Comparison of ENCODE assay signal across 11 cellular contexts in the genomic region with DNA sequence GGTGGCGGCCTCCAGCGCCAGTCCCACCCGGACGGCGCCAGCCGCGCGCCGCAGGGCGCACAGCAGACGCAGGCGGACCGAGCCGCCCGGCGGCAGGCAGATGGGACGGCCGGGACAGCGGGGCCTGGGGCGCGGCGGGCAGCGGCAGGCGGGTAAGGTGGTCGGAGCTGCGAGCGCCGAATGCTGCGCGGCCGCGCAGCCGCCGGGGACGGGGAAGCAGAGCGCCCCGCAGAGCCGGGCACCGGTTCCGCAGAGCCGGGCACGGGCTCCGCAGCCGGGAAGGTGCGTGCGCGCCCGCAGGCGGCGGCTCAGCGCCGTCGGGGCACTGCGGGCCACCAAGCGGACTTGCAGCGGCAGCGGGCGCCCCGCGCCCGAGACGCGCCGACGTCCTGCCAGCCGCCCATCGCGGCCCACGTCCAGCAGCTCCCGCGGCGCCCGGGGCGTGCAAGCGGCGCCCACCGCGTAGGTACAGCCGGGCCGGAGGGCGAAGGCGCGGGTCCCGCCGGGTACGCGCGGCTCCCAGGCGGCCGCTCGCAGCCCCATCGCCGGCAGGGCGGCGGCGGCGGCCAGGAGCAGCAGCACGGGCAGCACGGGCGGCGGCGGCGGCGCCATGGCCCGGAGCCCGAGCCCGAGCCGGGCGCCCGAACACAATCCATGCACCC. TPM values are rescaled to one million over a fixed set of nuclear protein-coding genes. Genes with fewer than 3 reads are reported as not detected.
DNase-seq lines count a peak whose midpoint lies in the region; ATAC-seq and TF ChIP-seq lines count a peak whose summit lies in the region.
"Had no signal": no experiment of that assay in that cellular context is flagged by ENCODE, and none has a peak within 500 bp of the region (broad histone marks: within the 10 kb centered on the region; RNA-seq: fewer than 3 reads in every experiment).

No MANE protein-coding gene starts in this region.

- no peak overlapping the region for H3K4me3 Mint-ChIP-seq in H9
- H3K4me3 Mint-ChIP-seq in T-cell: no peak overlapping the region
- H3K4me3 Mint-ChIP-seq: activated naive CD8-positive, alpha-beta T cell treated with anti-CD3 and anti-CD28 coated beads, Interleukin-2, amount 10 ng/mL, durations not matched to agents 7 days and 5 days had no signal

- no peak overlapping the region for H3K27ac ChIP-seq in H9 (ENCODE audit: insufficient read length, low read depth, low read length)
- no peak overlapping the region for H3K27ac ChIP-seq in iPS DF 6.9 (ENCODE audit: low read length)
- H3K27ac ChIP-seq in spleen: no peak overlapping the region
- no peak overlapping the region for H3K27ac ChIP-seq in tibial nerve

- no peak overlapping the region for H2AK5ac ChIP-seq in H9 (ENCODE audit: insufficient read length, low read length)

- H3K36me3 ChIP-seq in iPS DF 6.9 (ENCODE audit: control insufficient read depth, insufficient read depth, low read length) (peaks cover 2% of the 10 kb centered on the region; the same call in 1 of the 2 replicates), spleen (no peaks in the 10 kb centered on the region), tibial nerve (no peaks in the 10 kb centered on the region)

- H3K4me1 Mint-ChIP-seq in H9 (peaks cover 16 to 27% of the 10 kb centered on the region in 2 experiments), T-cell (peaks cover 0 to 11% (median 10%) of the 10 kb centered on the region in 3 donors)

- H2BK5ac ChIP-seq in H9 (ENCODE audit: insufficient read length, low read length): no peak overlapping the region

- no CpG with 5 or more reads among the region's 110 CpGs for WGBS in H9 (ENCODE audit: extremely low coverage, insufficient read length, low lambda C conversion rate)
- WGBS in iPS DF 6.9 (ENCODE audit: insufficient coverage, insufficient read length): no CpG with 5 or more reads among the region's 110 CpGs
- WGBS in spleen, 5 donors: 2 to 11% (median 6%) methylated on average over 18 to 110 of the region's 110 CpGs; no CpG with 5 or more reads in 1 of the 5 donors
- WGBS in tibial nerve, 2 donors: 3 to 6% methylated on average over 17 to 36 of the region's 110 CpGs

- intact Hi-C loops in spleen (cut with DNase I; ENCODE audit: low total_unique reads): no loop called here

- H3K27ac Mint-ChIP-seq in H9 (no peak overlapping the region), T-cell (no peak overlapping the region)
- H3K27ac Mint-ChIP-seq: activated naive CD8-positive, alpha-beta T cell treated with anti-CD3 and anti-CD28 coated beads, Interleukin-2, amount 10 ng/mL, durations not matched to agents 7 days and 5 days; nephron had no signal

- H3K18ac ChIP-seq in H9 (ENCODE audit: insufficient read length, low read depth, low read length): no peak overlapping the region

- H3K9me3 Mint-ChIP-seq in H9 (peaks cover 0 to 20% of the 10 kb centered on the region in 2 experiments; a peak in 2 of 5 replicates), T-cell (no peaks in the 10 kb centered on the region)
- H3K9me3 Mint-ChIP-seq: activated naive CD8-positive, alpha-beta T cell treated with anti-CD3 and anti-CD28 coated beads, Interleukin-2, amount 10 ng/mL, durations not matched to agents 7 days and 5 days; nephron had no signal

- H4K8ac ChIP-seq in H9 (replicated peaks; ENCODE audit: insufficient read length, low read depth, low read length): no peak overlapping the region

- H3K4me3 ChIP-seq in iPS DF 6.9 (ENCODE audit: low read length) (peak overlapping the region; percentile 50; the same call in 1 of the 2 replicates), spleen (peak overlapping the region in 7 of 8 donors; percentile 33 to 72 (median 41)), tibial nerve (peak overlapping the region in 1 of 4 donors; percentile 50)

- no peak overlapping the region for H4K5ac ChIP-seq in H9 (ENCODE audit: insufficient read length, low read depth, low read length)

- no peak overlapping the region for H2BK12ac ChIP-seq in H9 (ENCODE audit: insufficient read length, low read depth, low read length)

- no peak overlapping the region for H4K91ac ChIP-seq in H9 (ENCODE audit: insufficient read length, low read depth, low read length)

- no peak overlapping the region for H3K14ac ChIP-seq in H9 (ENCODE audit: insufficient read depth, low read length)

- H2BK120ac ChIP-seq in H9 (ENCODE audit: low read depth, low read length, poor library complexity, severe bottlenecking): no peak overlapping the region

- H3K23ac ChIP-seq in H9 (ENCODE audit: insufficient read length, low read depth, low read length): no peak overlapping the region

- H4K20me1 ChIP-seq in H9 (ENCODE audit: control insufficient read depth, insufficient read depth, insufficient read length): no peaks in the 10 kb centered on the region

- peaks cover 61% of the 10 kb centered on the region for H3K27me3 Mint-ChIP-seq in H9 (ENCODE audit: low read depth)
- peaks cover 30 to 51% of the 10 kb centered on the region in 2 donors for H3K27me3 Mint-ChIP-seq in T-cell

- CTCF ChIA-PET in T-cell (lab: Charles Lee): no interaction called here

- peak overlapping the region; percentile 16 for H3K4me2 ChIP-seq in H9 (ENCODE audit: insufficient read depth, insufficient read length, low read length)

- no peak overlapping the region for H3T11ph ChIP-seq in H9 (ENCODE audit: low read length)

- H3K36me3 Mint-ChIP-seq in H9 (ENCODE audit: insufficient read depth in 1 of 3, low read depth in 3 of 3): peaks cover 17 to 35% (median 27%) of the 10 kb centered on the region in 3 experiments
- no peaks in the 10 kb centered on the region for H3K36me3 Mint-ChIP-seq in T-cell
- H3K36me3 Mint-ChIP-seq: activated naive CD8-positive, alpha-beta T cell treated with anti-CD3 and anti-CD28 coated beads, Interleukin-2, amount 10 ng/mL, durations not matched to agents 7 days and 5 days had no signal

- H3K9ac ChIP-seq in H9 (ENCODE audit: extremely low read depth, insufficient read length, low read length): no peak overlapping the region

- H3K27me3 ChIP-seq in H9 (ENCODE audit: insufficient read depth, low read length) (peaks cover 17% of the 10 kb centered on the region; the same call in 1 of the 2 replicates), iPS DF 6.9 (ENCODE audit: control insufficient read depth, insufficient read depth, low read length) (peaks cover 14% of the 10 kb centered on the region; the same call in 1 of the 2 replicates), spleen (replicated peaks in 1 of 7) (peaks cover 0 to 76% (median 36%) of the 10 kb centered on the region in 7 donors), tibial nerve (peaks cover 0 to 43% of the 10 kb centered on the region in 2 donors)

- no peak overlapping the region for H3K4ac ChIP-seq in H9 (ENCODE audit: low read depth, low read length)

- H3K23me2 ChIP-seq in H9 (ENCODE audit: insufficient read length, low read depth, low read length, poor library complexity, severe bottlenecking): peaks cover 14% of the 10 kb centered on the region

- POLR2A ChIA-PET in T-cell (lab: Charles Lee): no interaction called here

- no peaks in the 10 kb centered on the region for H3K79me2 ChIP-seq in H9 (ENCODE audit: insufficient read depth, low read length)

- ATAC-seq in T-cell (replicated peaks in 1 of 4) (peak in 3 of 4 experiments; percentile 23 to 40 (median 39)), HG03439 (IDR thresholded peaks at IDR 0.05; ENCODE audit: unreplicated experiment) (no peak)

- TF ChIP-seq CTCF in H9 (conservative IDR thresholded peaks at IDR 0.05): no peak
- TF ChIP-seq CTCF in spleen (IDR thresholded peaks at IDR 0.05 in 8 of 11, conservative IDR thresholded peaks at IDR 0.05 in 3 of 11): no peak
- TF ChIP-seq CTCF in tibial nerve (IDR thresholded peaks at IDR 0.05): no peak

- no peaks in the 10 kb centered on the region for H3K79me1 ChIP-seq in H9 (ENCODE audit: insufficient read depth, low read depth, low read length, poor library complexity, severe bottlenecking)

- no peaks in the 10 kb centered on the region for H3K4me1 ChIP-seq in H9 (ENCODE audit: insufficient read depth, low read length)
- H3K4me1 ChIP-seq in iPS DF 6.9 (ENCODE audit: control insufficient read depth, insufficient read depth, low read length): no peaks in the 10 kb centered on the region
- peaks cover 5 to 24% (median 16%) of the 10 kb centered on the region in 6 donors for H3K4me1 ChIP-seq in spleen
- H3K4me1 ChIP-seq in tibial nerve: peaks cover 0 to 20% (median 8%) of the 10 kb centered on the region in 4 donors

- H2AFZ ChIP-seq in H9 (ENCODE audit: low read length): no peak overlapping the region

- no peaks in the 10 kb centered on the region for H3K9me3 ChIP-seq in H9 (ENCODE audit: control insufficient read depth, low read depth, low read length)
- no peaks in the 10 kb centered on the region for H3K9me3 ChIP-seq in iPS DF 6.9 (ENCODE audit: control insufficient read depth, insufficient read depth, low read length)
- H3K9me3 ChIP-seq in spleen: peaks cover 0 to 6% (median 0%) of the 10 kb centered on the region in 8 donors
- H3K9me3 ChIP-seq in tibial nerve: no peaks in the 10 kb centered on the region

- no peak for TF ChIP-seq POLR2A in spleen (IDR thresholded peaks at IDR 0.05)
- TF ChIP-seq POLR2A in tibial nerve (IDR thresholded peaks at IDR 0.05): no peak

- no peak for DNase-seq in H9
- DNase-seq in T-cell: no peak
- no peak for DNase-seq in iPS DF 6.9 (ENCODE audit: low read depth, low spot score)
- no peak for DNase-seq in spleen
- no peak for DNase-seq in SW 1271 (lab: John Stamatoyannopoulos, UW)
- DNase-seq in tibial nerve (ENCODE audit: low spot score in 2 of 2): no peak
- DNase-seq: activated CD4-positive, alpha-beta T cell treated with anti-CD3 and anti-CD28 coated beads for 4 hours; activated naive CD8-positive, alpha-beta T cell treated with anti-CD3 and anti-CD28 coated beads, Interleukin-2, amount 10 ng/mL, durations not matched to agents 7 days and 5 days; MM.1S had no signal

- no peak overlapping the region for H2BK15ac ChIP-seq in H9 (ENCODE audit: low read depth, low read length)

- H2BK20ac ChIP-seq in H9 (ENCODE audit: low read depth, low read length, poor library complexity, severe bottlenecking): no peak overlapping the region

- H3K56ac ChIP-seq in H9 (ENCODE audit: insufficient read length, low read depth, low read length): no peak overlapping the region

- TF ChIP-seq EP300 in tibial nerve (IDR thresholded peaks at IDR 0.05): no peak

RNA-seq across cellular contexts. Expression of a gene that starts 0.7 kb away (rescaled TPM):
- total RNA-seq in H9 (2021): 21.2 and 22.6 TPM in 2 replicates
- 1 to 10 TPM; 1.1 to 2.7 (median 1.6) TPM for total RNA-seq in T-cell
- 10 to 100 TPM in 2 of 7 donors, 1 to 10 TPM in 5; 4.3 to 12.7 (median 8.0) TPM for total RNA-seq in spleen
- 10 to 100 TPM in 2 of 3 donors, 1 to 10 TPM in 1; 8.2 to 13.1 (median 11.4) TPM for polyA plus RNA-seq in spleen
- 1 to 10 TPM; 1.0 to 5.9 (median 2.6) TPM for total RNA-seq in tibial nerve
